ENCODE assay signal across 24 cellular contexts in genomic region chr11:1567721-1568100, GRCh38. TPM values are rescaled to one million over a fixed set of nuclear protein-coding genes. Genes with fewer than 3 reads are reported as not detected.
A peak's percentile ranks its signal among the peaks of the same experiment; 100 is the strongest.
DNase-seq lines count a peak whose midpoint lies in the region; ATAC-seq, FAIRE-seq and TF ChIP-seq lines count a peak whose summit lies in the region.
"Had no signal": no experiment of that assay in that cellular context is flagged by ENCODE, and none has a peak within 500 bp of the region (broad histone marks: within the 10 kb centered on the region; RNA-seq: fewer than 3 reads in every experiment).

No MANE protein-coding gene starts in this region.

- no peaks in the 10 kb centered on the region for H3K9me3 Mint-ChIP-seq in activated CD4-positive, alpha-beta T cell treated with anti-CD3 and anti-CD28 coated beads, Interleukin-2, amount 10 ng/mL, durations not matched to agents 24 days and 14 days
- no peaks in the 10 kb centered on the region for H3K9me3 Mint-ChIP-seq in activated CD4-positive, alpha-beta T cell treated with anti-CD3 and anti-CD28 coated beads for 36 hours (ENCODE audit: low read depth)
- H3K9me3 Mint-ChIP-seq in glutamatergic neuron (ENCODE audit: unreplicated experiment) = peaks cover 20% of the 10 kb centered on the region
- no peaks in the 10 kb centered on the region for H3K9me3 Mint-ChIP-seq in immature natural killer cell
- H3K9me3 Mint-ChIP-seq in neural progenitor cell = no peaks in the 10 kb centered on the region
- H3K9me3 Mint-ChIP-seq: activated naive CD8-positive, alpha-beta T cell treated with anti-CD3 and anti-CD28 coated beads, Interleukin-2, amount 50 U/mL, for 24 hours; IgD-negative memory B cell had no signal

- H3K27ac ChIP-seq in K562 (ENCODE audit: extremely low read depth, low read depth, low read length) (no peak overlapping the region), skeletal muscle tissue (ENCODE audit: low read depth, low read length) (peak overlapping the region; percentile 79), neural progenitor cell (no peak overlapping the region)

- BruUV-seq in K562 (replicated peaks; lab: Mats Ljungman, UMichigan) = no TSS peak

- no peak for TF ChIP-seq RAD21 in K562 (CRISPR knock-in tag; conservative IDR thresholded peaks at IDR 0.05 in 1 of 2, IDR thresholded peaks at IDR 0.05 in 1 of 2)

- peak; percentile 57 for DNase-seq in activated CD4-positive, alpha-beta T cell treated with anti-CD3 and anti-CD28 coated beads, Interleukin-2, amount 10 ng/mL, durations not matched to agents 24 days and 14 days
- DNase-seq in activated CD4-positive, alpha-beta T cell treated with anti-CD3 and anti-CD28 coated beads for 36 hours = no peak
- no peak for DNase-seq in K562 (ENCODE audit: extremely low read depth in 1 of 4, low spot score in 3 of 4)
- peak; percentile 23 for DNase-seq in glutamatergic neuron
- DNase-seq in immature natural killer cell = no peak
- no peak for DNase-seq in neural progenitor cell (ENCODE audit: low spot score)
- DNase-seq: activated CD8-positive, alpha-beta memory T cell treated with anti-CD3 and anti-CD28 coated beads, Interleukin-2, amount 10 ng/mL, durations not matched to agents 7 days and 5 days; activated naive CD4-positive, alpha-beta T cell; activated T-cell treated with anti-CD3 and anti-CD28 coated beads, Interleukin-2, amount 50 U/mL, for 48 hours; Calu3; GDM1; NCI-H1436 treated with DMSO at 0.1 percent for 48 hours; NCI-H2107; T1000 had no signal

- POLR2A ChIA-PET in activated CD4-positive, alpha-beta T cell treated with anti-CD3 and anti-CD28 coated beads for 36 hours (lab: Charles Lee) = no interaction called here
- POLR2A ChIA-PET in K562 (lab: Yijun Ruan, JAX) = interaction anchor here (0.7 to 1.6 kb wide), 2 partner anchors 10 to 178 kb away, joined by 3 to 4 read pairs; partner anchors contain the start of gene BRSK2

- H3K4me1 ChIP-seq in K562 (replicated peaks in 1 of 2; ENCODE audit: control insufficient read depth in 2 of 2, insufficient read depth in 2 of 2, low read length in 2 of 2) (peaks cover 0 to 59% of the 10 kb centered on the region in 2 experiments; a peak in 4 of 5 replicates), skeletal muscle tissue (ENCODE audit: control insufficient read depth in 3 of 3, insufficient read depth in 3 of 3, low read length in 3 of 3) (peaks cover 15 to 77% (median 73%) of the 10 kb centered on the region in 3 donors), neural progenitor cell (peaks cover 32% of the 10 kb centered on the region)

- no peaks in the 10 kb centered on the region for H3K36me3 ChIP-seq in K562 (ENCODE audit: control insufficient read depth, insufficient read depth, low read length)
- peaks cover 0 to 19% (median 5%) of the 10 kb centered on the region in 3 donors for H3K36me3 ChIP-seq in skeletal muscle tissue (ENCODE audit: control insufficient read depth in 3 of 3, insufficient read depth in 3 of 3, low read length in 3 of 3)
- H3K36me3 ChIP-seq in neural progenitor cell = no peaks in the 10 kb centered on the region

- H3K27me3 Mint-ChIP-seq in activated CD4-positive, alpha-beta T cell treated with anti-CD3 and anti-CD28 coated beads, Interleukin-2, amount 10 ng/mL, durations not matched to agents 24 days and 14 days = peaks cover 15% of the 10 kb centered on the region
- H3K27me3 Mint-ChIP-seq in activated CD4-positive, alpha-beta T cell treated with anti-CD3 and anti-CD28 coated beads for 36 hours = no peaks in the 10 kb centered on the region
- H3K27me3 Mint-ChIP-seq in glutamatergic neuron (ENCODE audit: unreplicated experiment) (peaks cover 26% of the 10 kb centered on the region), immature natural killer cell (ENCODE audit: low read depth in 3 of 3) (peaks cover 17 to 34% (median 23%) of the 10 kb centered on the region in 3 donors), neural progenitor cell (ENCODE audit: insufficient read depth, low read depth) (peaks cover 12% of the 10 kb centered on the region)

- no peak for TF ChIP-seq EP300 in K562 (IDR thresholded peaks at IDR 0.05; ENCODE audit: low read length)

- no peak overlapping the region for H3K27ac Mint-ChIP-seq in activated CD4-positive, alpha-beta T cell treated with anti-CD3 and anti-CD28 coated beads, Interleukin-2, amount 10 ng/mL, durations not matched to agents 24 days and 14 days
- H3K27ac Mint-ChIP-seq in activated CD4-positive, alpha-beta T cell treated with anti-CD3 and anti-CD28 coated beads for 36 hours = no peak overlapping the region
- H3K27ac Mint-ChIP-seq in glutamatergic neuron (ENCODE audit: unreplicated experiment) = no peak overlapping the region
- H3K27ac Mint-ChIP-seq in immature natural killer cell = peak overlapping the region in 3 of 6 donors; percentile 10 to 17 (median 12)
- H3K27ac Mint-ChIP-seq in neural progenitor cell = no peak overlapping the region
- H3K27ac Mint-ChIP-seq: activated CD8-positive, alpha-beta memory T cell treated with anti-CD3 and anti-CD28 coated beads, Interleukin-2, amount 10 ng/mL, durations not matched to agents 7 days and 5 days; activated naive CD8-positive, alpha-beta T cell treated with anti-CD3 and anti-CD28 coated beads, Interleukin-2, amount 50 U/mL, for 24 hours had no signal

- H3K4me3 ChIP-seq in K562 = no peak overlapping the region
- H3K4me3 ChIP-seq in skeletal muscle tissue (ENCODE audit: low read length in 3 of 3) = peak overlapping the region in 1 of 3 donors; percentile 13
- no peak overlapping the region for H3K4me3 ChIP-seq in neural progenitor cell

- CTCF ChIA-PET in activated CD4-positive, alpha-beta T cell treated with anti-CD3 and anti-CD28 coated beads for 36 hours (lab: Charles Lee) = interaction anchor here (0.6 to 0.8 kb wide), 2 partner anchors 31 to 363 kb away, joined by 3 read pairs; no protein-coding TSS in a partner anchor
- CTCF ChIA-PET in K562 (lab: Yijun Ruan, JAX; ENCODE audit: low intra/inter-chr PET ratio) = no interaction called here

- peaks cover 12% of the 10 kb centered on the region for H3F3A ChIP-seq in neural progenitor cell (ENCODE audit: low read depth)

- no peak for FAIRE-seq in K562 (lab: Jason Lieb, UNC)
- FAIRE-seq: islet of Langerhans had no signal

- H4K20me1 ChIP-seq in K562 (replicated peaks; ENCODE audit: control insufficient read depth, insufficient read depth, low read length) (peaks cover 56% of the 10 kb centered on the region), neural progenitor cell (ENCODE audit: low read depth) (peaks cover 20% of the 10 kb centered on the region)

- 14% methylated on average over 7 of the region's 7 CpGs for WGBS in K562 (ENCODE audit: insufficient coverage, low coverage, missing lambda C conversion rate)

- H3K9ac ChIP-seq in K562 (ENCODE audit: insufficient read depth in 1 of 2, low read depth in 2 of 2, low read length in 2 of 2) = no peak overlapping the region
- H3K9ac ChIP-seq in skeletal muscle tissue (ENCODE audit: low read depth in 1 of 3, low read length in 3 of 3) = peak overlapping the region in 2 of 3 donors; percentile 14 to 82
- H3K9ac ChIP-seq in neural progenitor cell = no peak overlapping the region

- H2AFZ ChIP-seq in K562 (ENCODE audit: low read depth, low read length) = no peak overlapping the region
- no peak overlapping the region for H2AFZ ChIP-seq in neural progenitor cell (replicated peaks)

- peaks cover 3% of the 10 kb centered on the region for H3K9me1 ChIP-seq in K562 (ENCODE audit: control insufficient read depth, insufficient read depth, low read length)

- no peak for TF ChIP-seq CTCF in K562 (IDR thresholded peaks at IDR 0.05 in 2 of 3, conservative IDR thresholded peaks at IDR 0.05 in 1 of 3; ENCODE audit: insufficient read depth in 2 of 3, low read depth in 1 of 3, low read length in 3 of 3)
- TF ChIP-seq CTCF in glutamatergic neuron (IDR thresholded peaks at IDR 0.05; ENCODE audit: partially characterized antibody, unreplicated experiment) = no peak
- TF ChIP-seq CTCF in neural progenitor cell (IDR thresholded peaks at IDR 0.05) = no peak

- no peak for TF ChIP-seq POLR2A in K562 (conservative IDR thresholded peaks at IDR 0.05)

- no peaks in the 10 kb centered on the region for H3K4me1 Mint-ChIP-seq in activated CD4-positive, alpha-beta T cell treated with anti-CD3 and anti-CD28 coated beads, Interleukin-2, amount 10 ng/mL, durations not matched to agents 24 days and 14 days
- H3K4me1 Mint-ChIP-seq in activated CD4-positive, alpha-beta T cell treated with anti-CD3 and anti-CD28 coated beads for 36 hours = peaks cover 4% of the 10 kb centered on the region
- H3K4me1 Mint-ChIP-seq in glutamatergic neuron (ENCODE audit: low read depth, unreplicated experiment) (peaks cover 21% of the 10 kb centered on the region), immature natural killer cell (peaks cover 0 to 30% of the 10 kb centered on the region in 2 donors), neural progenitor cell (peaks cover 17% of the 10 kb centered on the region)
- H3K4me1 Mint-ChIP-seq: CD14-positive monocyte had no signal

- no peak for ATAC-seq in activated CD4-positive, alpha-beta T cell treated with anti-CD3 and anti-CD28 coated beads for 36 hours
- no peak for ATAC-seq in K562
- ATAC-seq in GM18520 (IDR thresholded peaks at IDR 0.05; ENCODE audit: unreplicated experiment) = no peak
- ATAC-seq: activated CD8-positive, alpha-beta memory T cell treated with anti-CD3 and anti-CD28 coated beads, Interleukin-2, amount 10 ng/mL, durations not matched to agents 7 days and 5 days; activated naive CD8-positive, alpha-beta T cell treated with anti-CD3 and anti-CD28 coated beads, Interleukin-2, amount 50 U/mL, for 24 hours had no signal

- in situ Hi-C loops in K562 (cut with MboI) = no loop called here

- H3K4me3 Mint-ChIP-seq in activated CD4-positive, alpha-beta T cell treated with anti-CD3 and anti-CD28 coated beads, Interleukin-2, amount 10 ng/mL, durations not matched to agents 24 days and 14 days = no peak overlapping the region
- H3K4me3 Mint-ChIP-seq in activated CD4-positive, alpha-beta T cell treated with anti-CD3 and anti-CD28 coated beads for 36 hours = no peak overlapping the region
- H3K4me3 Mint-ChIP-seq in glutamatergic neuron (ENCODE audit: unreplicated experiment) = no peak overlapping the region
- H3K4me3 Mint-ChIP-seq in immature natural killer cell = no peak overlapping the region
- no peak overlapping the region for H3K4me3 Mint-ChIP-seq in neural progenitor cell
- H3K4me3 Mint-ChIP-seq: activated CD8-positive, alpha-beta memory T cell treated with anti-CD3 and anti-CD28 coated beads, Interleukin-2, amount 10 ng/mL, durations not matched to agents 7 days and 5 days; activated naive CD8-positive, alpha-beta T cell treated with anti-CD3 and anti-CD28 coated beads, Interleukin-2, amount 50 U/mL, for 24 hours had no signal

- H3K4me2 ChIP-seq in K562 (ENCODE audit: insufficient read depth, low read length) (no peak overlapping the region), neural progenitor cell (no peak overlapping the region)

- no peaks in the 10 kb centered on the region for H3K36me3 Mint-ChIP-seq in activated CD4-positive, alpha-beta T cell treated with anti-CD3 and anti-CD28 coated beads, Interleukin-2, amount 10 ng/mL, durations not matched to agents 24 days and 14 days (ENCODE audit: low read depth)
- H3K36me3 Mint-ChIP-seq in activated CD4-positive, alpha-beta T cell treated with anti-CD3 and anti-CD28 coated beads for 36 hours (ENCODE audit: low read depth) = no peaks in the 10 kb centered on the region
- H3K36me3 Mint-ChIP-seq in glutamatergic neuron (ENCODE audit: unreplicated experiment) = no peaks in the 10 kb centered on the region
- no peaks in the 10 kb centered on the region for H3K36me3 Mint-ChIP-seq in immature natural killer cell
- H3K36me3 Mint-ChIP-seq in neural progenitor cell = no peaks in the 10 kb centered on the region
- H3K36me3 Mint-ChIP-seq: activated CD8-positive, alpha-beta memory T cell treated with anti-CD3 and anti-CD28 coated beads, Interleukin-2, amount 10 ng/mL, durations not matched to agents 7 days and 5 days; CD14-positive monocyte had no signal

- intact Hi-C loops in activated CD4-positive, alpha-beta T cell treated with anti-CD3 and anti-CD28 coated beads, Interleukin-2, amount 10 ng/mL, durations not matched to agents 24 days and 14 days (cut with micrococcal nuclease) = no loop called here
- intact Hi-C loops in activated CD4-positive, alpha-beta T cell treated with anti-CD3 and anti-CD28 coated beads for 36 hours (cut with DNase I, micrococcal nuclease) = no loop called here
- intact Hi-C loops in K562 (cut with micrococcal nuclease) = no loop called here

- H3K27me3 ChIP-seq in K562 (ENCODE audit: control insufficient read depth in 2 of 2, insufficient read depth in 2 of 2, low read length in 2 of 2) (peaks cover 0 to 15% of the 10 kb centered on the region in 2 experiments; a peak in 2 of 5 replicates), skeletal muscle tissue (ENCODE audit: control insufficient read depth in 3 of 3, insufficient read depth in 3 of 3, low read length in 3 of 3) (no peaks in the 10 kb centered on the region), neural progenitor cell (peaks cover 57% of the 10 kb centered on the region)

- H3K9me3 ChIP-seq in K562 (replicated peaks; ENCODE audit: control insufficient read depth, insufficient read depth, low read depth, low read length) (no peaks in the 10 kb centered on the region), skeletal muscle tissue (ENCODE audit: control insufficient read depth in 3 of 3, low read length in 3 of 3) (no peaks in the 10 kb centered on the region), neural progenitor cell (ENCODE audit: low read depth) (no peaks in the 10 kb centered on the region)

- H3K79me2 ChIP-seq in K562 (ENCODE audit: control insufficient read depth, insufficient read depth, low read length) = no peaks in the 10 kb centered on the region
- H3K79me2 ChIP-seq in neural progenitor cell (ENCODE audit: low read depth) = no peaks in the 10 kb centered on the region

RNA-seq across cellular contexts. Expression of gene DUSP8, which starts 4.4 kb away (rescaled TPM):
- total RNA-seq in activated CD4-positive, alpha-beta T cell treated with anti-CD3 and anti-CD28 coated beads, Interleukin-2, amount 10 ng/mL, durations not matched to agents 24 days and 14 days = 0.86 and 1.6 TPM in 2 replicates
- 1 to 10 TPM; 1.3 to 2.8 TPM for total RNA-seq in activated CD4-positive, alpha-beta T cell treated with anti-CD3 and anti-CD28 coated beads for 36 hours
- total RNA-seq in K562 (2011; cell fraction: chromatin; rRNA removed; ENCODE audit: low replicate concordance) = 2.6 and 6.2 TPM in 2 replicates
- 1.4 and 3.5 TPM in 2 replicates for total RNA-seq in K562 (2011; cell fraction: nucleolus; rRNA removed)
- total RNA-seq in K562 (2011; cell fraction: nucleoplasm; rRNA removed) = 2.0 and 5.0 TPM in 2 replicates
- total RNA-seq in K562 (2014; rRNA removed) (0.18 and 0.29 TPM in 2 replicates), K562 (2014; rRNA removed; fragmentation: Illumina TruSeq; extraction: Trizol) (0.22 and 0.33 TPM in 2 replicates), K562 (2015; rRNA removed; fragmentation: Illumina TruSeq; extraction: Trizol) (0.14 TPM in 1 of 2 replicates, not detected in the other), K562 (2021) (0.83 and 2.0 TPM in 2 replicates), glutamatergic neuron (ENCODE audit: unreplicated experiment) (123 TPM), skeletal muscle tissue (0.52 TPM), neural progenitor cell (ENCODE audit: low replicate concordance) (0.09 and 0.28 TPM in 2 replicates)
- polyA plus RNA-seq in K562 (2011; rRNA removed) (2.0 and 4.4 TPM in 2 replicates), K562 (2014; fragmentation: Illumina TruSeq; extraction: Trizol) (0.86 and 1.7 TPM in 2 replicates), K562 (2014; fragmentation: Nextera tagmentation; extraction: Ambion mirVana) (not detected), K562 (2014; rRNA removed) (0.50 and 1.0 TPM in 2 replicates), immature natural killer cell (under 1 TPM in 1 of 3 donors, not detected in 2; 0.07 TPM)
- 1.8 and 2.8 TPM in 2 replicates for polyA plus RNA-seq in K562 (2011; cell fraction: cytosol; rRNA removed)
- polyA plus RNA-seq in K562 (2011; cell fraction: nucleus; rRNA removed) = 3.9 and 5.9 TPM in 2 replicates
- polyA plus RNA-seq in K562 (2012) = 1.7 and 1.8 TPM in 2 replicates
- 0.81 and 1.4 TPM in 2 replicates for polyA minus RNA-seq in K562 (2011; rRNA and poly(A)+ RNA removed)
- polyA minus RNA-seq in K562 (2011; cell fraction: cytosol; rRNA and poly(A)+ RNA removed) = 2.7 and 4.1 TPM in 2 replicates
- 0.78 and 1.1 TPM in 2 replicates for polyA minus RNA-seq in K562 (2011; cell fraction: nucleus; rRNA and poly(A)+ RNA removed)
- polyA plus RNA-seq: CD14-positive monocyte had no signal

RNA-seq across cellular contexts. Expression of gene KRTAP5-1, which starts 17.4 kb away (rescaled TPM):
- total RNA-seq in activated CD4-positive, alpha-beta T cell treated with anti-CD3 and anti-CD28 coated beads, Interleukin-2, amount 10 ng/mL, durations not matched to agents 24 days and 14 days = not detected in 2 replicates
- total RNA-seq in activated CD4-positive, alpha-beta T cell treated with anti-CD3 and anti-CD28 coated beads for 36 hours = not detected
- total RNA-seq in K562 (2011; cell fraction: chromatin; rRNA removed; ENCODE audit: low replicate concordance) = not detected in 2 replicates
- total RNA-seq in K562 (2011; cell fraction: nucleolus; rRNA removed) = not detected in 2 replicates
- total RNA-seq in K562 (2011; cell fraction: nucleoplasm; rRNA removed) = not detected in 2 replicates
- total RNA-seq in K562 (2014; rRNA removed) = not detected in 2 replicates
- total RNA-seq in K562 (2014; rRNA removed; fragmentation: Illumina TruSeq; extraction: Trizol) = not detected in 2 replicates
- not detected in 2 replicates for total RNA-seq in K562 (2015; rRNA removed; fragmentation: Illumina TruSeq; extraction: Trizol)
- not detected in 2 replicates for total RNA-seq in K562 (2021)
- polyA plus RNA-seq in K562 (2011; rRNA removed) = not detected in 2 replicates
- not detected in 2 replicates for polyA plus RNA-seq in K562 (2011; cell fraction: cytosol; rRNA removed)
- not detected in 2 replicates for polyA plus RNA-seq in K562 (2011; cell fraction: nucleus; rRNA removed)
- polyA plus RNA-seq in K562 (2012) = not detected in 2 replicates
- polyA plus RNA-seq in K562 (2014; fragmentation: Illumina TruSeq; extraction: Trizol) = not detected in 2 replicates
- polyA plus RNA-seq in K562 (2014; fragmentation: Nextera tagmentation; extraction: Ambion mirVana) = not detected
- not detected in 2 replicates for polyA plus RNA-seq in K562 (2014; rRNA removed)
- polyA minus RNA-seq in K562 (2011; rRNA and poly(A)+ RNA removed) = not detected in 2 replicates
- not detected in 2 replicates for polyA minus RNA-seq in K562 (2011; cell fraction: cytosol; rRNA and poly(A)+ RNA removed)
- polyA minus RNA-seq in K562 (2011; cell fraction: nucleus; rRNA and poly(A)+ RNA removed) = not detected in 2 replicates
- total RNA-seq in glutamatergic neuron (ENCODE audit: unreplicated experiment) = not detected
- total RNA-seq in skeletal muscle tissue = not detected
- not detected for polyA plus RNA-seq in immature natural killer cell
- total RNA-seq in neural progenitor cell (ENCODE audit: low replicate concordance) = not detected in 2 replicates
- total RNA-seq: activated CD8-positive, alpha-beta memory T cell treated with anti-CD3 and anti-CD28 coated beads, Interleukin-2, amount 10 ng/mL, durations not matched to agents 7 days and 5 days; Calu3; liver; occipital lobe; temporal lobe; urinary bladder had no signal
- polyA plus RNA-seq: CD14-positive monocyte, IgD-negative memory B cell, liver, urinary bladder had no signal

RNA-seq across cellular contexts. Expression of gene KRTAP5-2, which starts 30.4 kb away (rescaled TPM):
- not detected in 2 replicates for total RNA-seq in activated CD4-positive, alpha-beta T cell treated with anti-CD3 and anti-CD28 coated beads, Interleukin-2, amount 10 ng/mL, durations not matched to agents 24 days and 14 days
- total RNA-seq in activated CD4-positive, alpha-beta T cell treated with anti-CD3 and anti-CD28 coated beads for 36 hours = not detected
- total RNA-seq in K562 (2011; cell fraction: chromatin; rRNA removed; ENCODE audit: low replicate concordance) = not detected in 2 replicates
- total RNA-seq in K562 (2011; cell fraction: nucleolus; rRNA removed) = not detected in 2 replicates
- not detected in 2 replicates for total RNA-seq in K562 (2011; cell fraction: nucleoplasm; rRNA removed)
- total RNA-seq in K562 (2014; rRNA removed) (not detected in 2 replicates), K562 (2014; rRNA removed; fragmentation: Illumina TruSeq; extraction: Trizol) (not detected in 2 replicates), K562 (2015; rRNA removed; fragmentation: Illumina TruSeq; extraction: Trizol) (not detected in 2 replicates), K562 (2021) (not detected in 2 replicates), glutamatergic neuron (ENCODE audit: unreplicated experiment) (not detected), skeletal muscle tissue (not detected), neural progenitor cell (ENCODE audit: low replicate concordance) (not detected in 2 replicates)
- polyA plus RNA-seq in K562 (2011; rRNA removed) (not detected in 2 replicates), K562 (2014; fragmentation: Illumina TruSeq; extraction: Trizol) (not detected in 2 replicates), K562 (2014; fragmentation: Nextera tagmentation; extraction: Ambion mirVana) (not detected), K562 (2014; rRNA removed) (not detected in 2 replicates), immature natural killer cell (not detected)
- not detected in 2 replicates for polyA plus RNA-seq in K562 (2011; cell fraction: cytosol; rRNA removed)
- not detected in 2 replicates for polyA plus RNA-seq in K562 (2011; cell fraction: nucleus; rRNA removed)
- polyA plus RNA-seq in K562 (2012) = not detected in 2 replicates
- not detected in 2 replicates for polyA minus RNA-seq in K562 (2011; rRNA and poly(A)+ RNA removed)
- not detected in 2 replicates for polyA minus RNA-seq in K562 (2011; cell fraction: cytosol; rRNA and poly(A)+ RNA removed)
- polyA minus RNA-seq in K562 (2011; cell fraction: nucleus; rRNA and poly(A)+ RNA removed) = not detected in 2 replicates
- total RNA-seq: activated CD8-positive, alpha-beta memory T cell treated with anti-CD3 and anti-CD28 coated beads, Interleukin-2, amount 10 ng/mL, durations not matched to agents 7 days and 5 days; Calu3; liver; occipital lobe; temporal lobe; urinary bladder had no signal
- polyA plus RNA-seq: CD14-positive monocyte, IgD-negative memory B cell, urinary bladder had no signal

RNA-seq across cellular contexts. Expression of gene KRTAP5-3, which starts 40.6 kb away (rescaled TPM):
- not detected in 2 replicates for total RNA-seq in activated CD4-positive, alpha-beta T cell treated with anti-CD3 and anti-CD28 coated beads, Interleukin-2, amount 10 ng/mL, durations not matched to agents 24 days and 14 days
- total RNA-seq in activated CD4-positive, alpha-beta T cell treated with anti-CD3 and anti-CD28 coated beads for 36 hours = not detected
- not detected in 2 replicates for total RNA-seq in K562 (2011; cell fraction: chromatin; rRNA removed; ENCODE audit: low replicate concordance)
- not detected in 2 replicates for total RNA-seq in K562 (2011; cell fraction: nucleolus; rRNA removed)
- not detected in 2 replicates for total RNA-seq in K562 (2011; cell fraction: nucleoplasm; rRNA removed)
- total RNA-seq in K562 (2014; rRNA removed) (not detected in 2 replicates), K562 (2014; rRNA removed; fragmentation: Illumina TruSeq; extraction: Trizol) (not detected in 2 replicates), K562 (2015; rRNA removed; fragmentation: Illumina TruSeq; extraction: Trizol) (not detected in 2 replicates), K562 (2021) (not detected in 2 replicates), glutamatergic neuron (ENCODE audit: unreplicated experiment) (not detected), skeletal muscle tissue (not detected), neural progenitor cell (ENCODE audit: low replicate concordance) (not detected in 2 replicates)
- polyA plus RNA-seq in K562 (2011; rRNA removed) (not detected in 2 replicates), K562 (2014; fragmentation: Illumina TruSeq; extraction: Trizol) (not detected in 2 replicates), K562 (2014; fragmentation: Nextera tagmentation; extraction: Ambion mirVana) (not detected), K562 (2014; rRNA removed) (not detected in 2 replicates), immature natural killer cell (not detected)
- polyA plus RNA-seq in K562 (2011; cell fraction: cytosol; rRNA removed) = not detected in 2 replicates
- polyA plus RNA-seq in K562 (2011; cell fraction: nucleus; rRNA removed) = not detected in 2 replicates
- not detected in 2 replicates for polyA plus RNA-seq in K562 (2012)
- polyA minus RNA-seq in K562 (2011; rRNA and poly(A)+ RNA removed) = not detected in 2 replicates
- not detected in 2 replicates for polyA minus RNA-seq in K562 (2011; cell fraction: cytosol; rRNA and poly(A)+ RNA removed)
- polyA minus RNA-seq in K562 (2011; cell fraction: nucleus; rRNA and poly(A)+ RNA removed) = not detected in 2 replicates
- total RNA-seq: activated CD8-positive, alpha-beta memory T cell treated with anti-CD3 and anti-CD28 coated beads, Interleukin-2, amount 10 ng/mL, durations not matched to agents 7 days and 5 days; Calu3; liver; occipital lobe; temporal lobe; urinary bladder had no signal
- polyA plus RNA-seq: CD14-positive monocyte, IgD-negative memory B cell, liver, urinary bladder had no signal

RNA-seq across cellular contexts. Expression of gene KRTAP5-4, which starts 54.2 kb away (rescaled TPM):
- total RNA-seq in activated CD4-positive, alpha-beta T cell treated with anti-CD3 and anti-CD28 coated beads, Interleukin-2, amount 10 ng/mL, durations not matched to agents 24 days and 14 days = not detected in 2 replicates
- total RNA-seq in activated CD4-positive, alpha-beta T cell treated with anti-CD3 and anti-CD28 coated beads for 36 hours = not detected
- total RNA-seq in K562 (2011; cell fraction: chromatin; rRNA removed; ENCODE audit: low replicate concordance) = not detected in 2 replicates
- total RNA-seq in K562 (2011; cell fraction: nucleolus; rRNA removed) = not detected in 2 replicates
- not detected in 2 replicates for total RNA-seq in K562 (2011; cell fraction: nucleoplasm; rRNA removed)
- not detected in 2 replicates for total RNA-seq in K562 (2014; rRNA removed)
- not detected in 2 replicates for total RNA-seq in K562 (2014; rRNA removed; fragmentation: Illumina TruSeq; extraction: Trizol)
- total RNA-seq in K562 (2015; rRNA removed; fragmentation: Illumina TruSeq; extraction: Trizol) = not detected in 2 replicates
- total RNA-seq in K562 (2021) = not detected in 2 replicates
- not detected in 2 replicates for polyA plus RNA-seq in K562 (2011; rRNA removed)
- polyA plus RNA-seq in K562 (2011; cell fraction: cytosol; rRNA removed) = not detected in 2 replicates
- not detected in 2 replicates for polyA plus RNA-seq in K562 (2011; cell fraction: nucleus; rRNA removed)
- not detected in 2 replicates for polyA plus RNA-seq in K562 (2012)
- polyA plus RNA-seq in K562 (2014; fragmentation: Illumina TruSeq; extraction: Trizol) = not detected in 2 replicates
- not detected for polyA plus RNA-seq in K562 (2014; fragmentation: Nextera tagmentation; extraction: Ambion mirVana)
- polyA plus RNA-seq in K562 (2014; rRNA removed) = not detected in 2 replicates
- polyA minus RNA-seq in K562 (2011; rRNA and poly(A)+ RNA removed) = not detected in 2 replicates
- polyA minus RNA-seq in K562 (2011; cell fraction: cytosol; rRNA and poly(A)+ RNA removed) = not detected in 2 replicates
- not detected in 2 replicates for polyA minus RNA-seq in K562 (2011; cell fraction: nucleus; rRNA and poly(A)+ RNA removed)
- total RNA-seq in glutamatergic neuron (ENCODE audit: unreplicated experiment) = not detected
- total RNA-seq in skeletal muscle tissue = not detected
- polyA plus RNA-seq in immature natural killer cell = not detected
- not detected in 2 replicates for total RNA-seq in neural progenitor cell (ENCODE audit: low replicate concordance)
- total RNA-seq: activated CD8-positive, alpha-beta memory T cell treated with anti-CD3 and anti-CD28 coated beads, Interleukin-2, amount 10 ng/mL, durations not matched to agents 7 days and 5 days; Calu3; liver; occipital lobe; urinary bladder had no signal
- polyA plus RNA-seq: CD14-positive monocyte, IgD-negative memory B cell, liver, urinary bladder had no signal

Comparison
In these comparisons a context has a peak if more than half of its experiments do, and no peak if none do; other contexts are left out.
1. DNase-seq: peak in activated CD4-positive, alpha-beta T cell treated with anti-CD3 and anti-CD28 coated beads, Interleukin-2, amount 10 ng/mL, durations not matched to agents 24 days and 14 days (single experiment) and glutamatergic neuron (single experiment); none in activated CD4-positive, alpha-beta T cell treated with anti-CD3 and anti-CD28 coated beads for 36 hours (single experiment), K562 (0 of 4), immature natural killer cell (0 of 3) and neural progenitor cell (single experiment).
2. H3K9ac ChIP-seq: peak in skeletal muscle tissue (2 of 3); none in K562 (0 of 2) and neural progenitor cell (single experiment).
3. RNA of gene DUSP8, which starts 4.4 kb away (total RNA-seq): 123 TPM in glutamatergic neuron (single experiment); 1.3 to 2.8 TPM in activated CD4-positive, alpha-beta T cell treated with anti-CD3 and anti-CD28 coated beads for 36 hours, 0.86 to 1.6 TPM in activated CD4-positive, alpha-beta T cell treated with anti-CD3 and anti-CD28 coated beads, Interleukin-2, amount 10 ng/mL, durations not matched to agents 24 days and 14 days, 0.52 TPM in skeletal muscle tissue (single experiment), 0.14 to 6.2 TPM in K562 and 0.09 to 0.28 TPM in neural progenitor cell; every median in the first group is over 10 times any median in the second.